Comparison of ENCODE assay signal across 25 cellular contexts in genomic region chr20:23442436-23442835, GRCh38. TPM values are rescaled to one million over a fixed set of nuclear protein-coding genes. Genes with fewer than 3 reads are reported as not detected.
"Had no signal": no experiment of that assay in that cellular context is flagged by ENCODE, and none has a peak within 500 bp of the region (broad histone marks: within the 10 kb centered on the region; RNA-seq: fewer than 3 reads in every experiment).

No MANE protein-coding gene starts in this region.

- H3K9me3 Mint-ChIP-seq: activated CD8-positive, alpha-beta T cell treated with anti-CD3 and anti-CD28 coated beads for 36 hours; activated T-cell treated with anti-CD3 and anti-CD28 coated beads, Interleukin-2, amount 50 U/mL, for 24 hours; activated T-cell treated with anti-CD3 and anti-CD28 coated beads, Interleukin-2, amount 50 U/mL, for 72 hours; effector memory CD8-positive, alpha-beta T cell; T-cell; T-helper 1 cell treated with Interleukin-12 subunit alpha and Interleukin-12 subunit beta and Interleukin-4 antibody, amounts not matched to agents 30 μg/mL and 1 μg/mL, for 36 hours; WTC11 had no signal

- H3K36me3 Mint-ChIP-seq: activated naive CD8-positive, alpha-beta T cell; T-cell; WTC11 had no signal

- H3K27ac ChIP-seq: brain microvascular endothelial cell, esophagus muscularis mucosa, foreskin keratinocyte, gastrocnemius medialis, heart left ventricle, VCaP had no signal

- H3K9me3 ChIP-seq: esophagus muscularis mucosa, gastrocnemius medialis, heart left ventricle had no signal

- H3K4me1 ChIP-seq: gastrocnemius medialis, heart left ventricle had no signal

- H3K36me3 ChIP-seq: brain microvascular endothelial cell, esophagus muscularis mucosa, gastrocnemius medialis, heart left ventricle had no signal

- FAIRE-seq: astrocyte, colon, TTC549 had no signal

- H3K27me3 ChIP-seq: brain microvascular endothelial cell, esophagus muscularis mucosa, foreskin keratinocyte, gastrocnemius medialis, heart left ventricle had no signal

- DNase-seq: activated CD4-positive, alpha-beta T cell treated with anti-CD3 and anti-CD28 coated beads for 1 hour; activated gamma-delta T cell; cortex of kidney had no signal

- H3K27me3 Mint-ChIP-seq: activated CD8-positive, alpha-beta T cell treated with anti-CD3 and anti-CD28 coated beads for 36 hours; activated naive CD8-positive, alpha-beta T cell; activated T-cell treated with anti-CD3 and anti-CD28 coated beads, Interleukin-2, amount 50 U/mL, for 24 hours; effector memory CD8-positive, alpha-beta T cell; T-cell had no signal

- H3K4me3 ChIP-seq: esophagus muscularis mucosa, gastrocnemius medialis, heart left ventricle had no signal

- H3K27ac Mint-ChIP-seq: activated CD8-positive, alpha-beta T cell treated with anti-CD3 and anti-CD28 coated beads for 36 hours; activated naive CD8-positive, alpha-beta T cell; activated T-cell treated with anti-CD3 and anti-CD28 coated beads, Interleukin-2, amount 50 U/mL, for 24 hours; activated T-cell treated with anti-CD3 and anti-CD28 coated beads, Interleukin-2, amount 50 U/mL, for 72 hours; T-cell; T-helper 1 cell treated with Interleukin-12 subunit alpha and Interleukin-12 subunit beta and Interleukin-4 antibody, amounts not matched to agents 30 μg/mL and 1 μg/mL, for 36 hours; WTC11 had no signal

- H3K4me1 Mint-ChIP-seq: T-cell had no signal

- H3K4me3 Mint-ChIP-seq: activated CD8-positive, alpha-beta T cell treated with anti-CD3 and anti-CD28 coated beads for 36 hours; activated naive CD8-positive, alpha-beta T cell; activated T-cell treated with anti-CD3 and anti-CD28 coated beads, Interleukin-2, amount 50 U/mL, for 24 hours; activated T-cell treated with anti-CD3 and anti-CD28 coated beads, Interleukin-2, amount 50 U/mL, for 72 hours; effector memory CD8-positive, alpha-beta T cell; T-cell; T-helper 1 cell treated with Interleukin-12 subunit alpha and Interleukin-12 subunit beta and Interleukin-4 antibody, amounts not matched to agents 30 μg/mL and 1 μg/mL, for 36 hours; WTC11 had no signal

RNA-seq across cellular contexts. Expression of gene CSTL1, which starts 3.0 kb away (rescaled TPM):
- total RNA-seq: activated CD8-positive, alpha-beta T cell treated with anti-CD3 and anti-CD28 coated beads for 36 hours; activated T-cell treated with anti-CD3 and anti-CD28 coated beads, Interleukin-2, amount 50 U/mL, for 72 hours; astrocyte; bronchial epithelial cell; chondrocyte; dermis blood vessel endothelial cell; esophagus muscularis mucosa; foreskin keratinocyte; gastrocnemius medialis; heart left ventricle; T-cell; T-helper 2 cell treated with Interferon-gamma antibody and Interleukin-4, amounts not matched to agents 100 ng/mL and 5 ng/mL, for 36 hours; WTC11 had no signal
- polyA plus RNA-seq: adipose tissue, foreskin keratinocyte, heart left ventricle had no signal

RNA-seq across cellular contexts. Expression of gene CST11, which starts 10.2 kb away (rescaled TPM):
- total RNA-seq: activated CD8-positive, alpha-beta T cell treated with anti-CD3 and anti-CD28 coated beads for 36 hours; activated T-cell treated with anti-CD3 and anti-CD28 coated beads, Interleukin-2, amount 50 U/mL, for 72 hours; astrocyte; bronchial epithelial cell; chondrocyte; dermis blood vessel endothelial cell; esophagus muscularis mucosa; foreskin keratinocyte; gastrocnemius medialis; heart left ventricle; T-cell; T-helper 2 cell treated with Interferon-gamma antibody and Interleukin-4, amounts not matched to agents 100 ng/mL and 5 ng/mL, for 36 hours; WTC11 had no signal
- polyA plus RNA-seq: adipose tissue, foreskin keratinocyte, heart left ventricle had no signal

RNA-seq across cellular contexts. Expression of gene CST8, which starts 48.5 kb away (rescaled TPM):
- total RNA-seq: activated CD8-positive, alpha-beta T cell treated with anti-CD3 and anti-CD28 coated beads for 36 hours; activated T-cell treated with anti-CD3 and anti-CD28 coated beads, Interleukin-2, amount 50 U/mL, for 72 hours; astrocyte; bronchial epithelial cell; chondrocyte; dermis blood vessel endothelial cell; esophagus muscularis mucosa; foreskin keratinocyte; gastrocnemius medialis; heart left ventricle; T-cell; T-helper 2 cell treated with Interferon-gamma antibody and Interleukin-4, amounts not matched to agents 100 ng/mL and 5 ng/mL, for 36 hours; WTC11 had no signal
- polyA plus RNA-seq: adipose tissue, foreskin keratinocyte, heart left ventricle had no signal
